ENCODE assay signal across 32 cellular contexts in the genomic region with DNA sequence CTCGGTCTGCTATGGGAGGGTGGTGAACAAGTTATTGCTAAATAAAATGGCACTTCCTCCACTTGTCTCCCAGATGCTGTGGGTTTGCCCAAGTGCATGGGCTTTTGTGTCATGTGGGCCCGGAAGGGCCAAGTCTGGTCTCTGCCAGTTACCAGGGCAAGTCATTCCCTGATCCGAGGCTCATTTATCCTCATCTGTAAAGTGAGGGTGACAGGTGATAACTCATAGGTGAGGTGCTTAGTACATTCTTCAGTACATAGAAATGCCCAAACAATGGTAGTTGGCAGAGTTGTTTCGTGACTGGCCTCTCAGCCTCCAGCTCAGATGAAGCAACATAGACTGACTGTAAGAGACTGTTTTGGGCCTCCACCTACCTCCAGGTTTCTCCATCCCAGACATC. TPM values are rescaled to one million over a fixed set of nuclear protein-coding genes. Genes with fewer than 3 reads are reported as not detected.
DNase-seq lines count a peak whose midpoint lies in the region; ATAC-seq and TF ChIP-seq lines count a peak whose summit lies in the region.
"Had no signal": no experiment of that assay in that cellular context is flagged by ENCODE, and none has a peak within 500 bp of the region (broad histone marks: within the 10 kb centered on the region; RNA-seq: fewer than 3 reads in every experiment).

No MANE protein-coding gene starts in this region.

- H3K27ac ChIP-seq in SK-N-SH (ENCODE audit: low read depth in 2 of 2, low read length in 1 of 2) (no peak overlapping the region), body of pancreas (peak overlapping the region in 2 of 4 donors; percentile 48 to 56), esophagus squamous epithelium (peak overlapping the region; percentile 58 to 88 (median 84))
- no peak overlapping the region for H3K27ac ChIP-seq in naive thymus-derived CD4-positive, alpha-beta T cell (ENCODE audit: low read depth, low read length)
- H3K27ac ChIP-seq: PC-9 had no signal

- WGBS in SK-N-SH (ENCODE audit: low lambda C conversion rate) = 45% methylated on average over 3 of the region's 4 CpGs
- WGBS in body of pancreas, 2 donors = 42 to 50% methylated on average over 2 to 4 of the region's 4 CpGs
- 28% methylated on average over 4 of the region's 4 CpGs for WGBS in esophagus squamous epithelium, 2 donors

- TF ChIP-seq CTCF in SK-N-SH (IDR thresholded peaks at IDR 0.05) (no peak), body of pancreas (IDR thresholded peaks at IDR 0.05) (no peak), esophagus squamous epithelium (IDR thresholded peaks at IDR 0.05) (no peak)

- H3K4me3 ChIP-seq in SK-N-SH (ENCODE audit: low read depth in 2 of 2, low read length in 1 of 2) = no peak overlapping the region
- no peak overlapping the region for H3K4me3 ChIP-seq in body of pancreas
- no peak overlapping the region for H3K4me3 ChIP-seq in esophagus squamous epithelium
- H3K4me3 ChIP-seq in naive thymus-derived CD4-positive, alpha-beta T cell (ENCODE audit: low read length) = no peak overlapping the region
- H3K4me3 ChIP-seq: GM12878, PC-9 had no signal

- H3K4me2 ChIP-seq in SK-N-SH = no peak overlapping the region
- H3K4me2 ChIP-seq: PC-9 had no signal

- CTCF ChIA-PET in SK-N-SH (lab: Yijun Ruan, JAX) = interaction anchor here (1.0 kb wide), 1 partner anchor 20 kb away, joined by 3 read pairs; no protein-coding TSS in a partner anchor
- CTCF ChIA-PET in naive thymus-derived CD4-positive, alpha-beta T cell (lab: Charles Lee) = interaction anchor here (1.6 kb wide), 1 partner anchor 148 kb away, joined by 4 read pairs; no protein-coding TSS in a partner anchor

- no peak overlapping the region for H3K9ac ChIP-seq in SK-N-SH

- TF ChIP-seq POLR2A in body of pancreas (IDR thresholded peaks at IDR 0.05) (no peak), esophagus squamous epithelium (IDR thresholded peaks at IDR 0.05) (no peak)

- H3K27me3 ChIP-seq in SK-N-SH (ENCODE audit: insufficient read depth) = no peaks in the 10 kb centered on the region
- H3K27me3 ChIP-seq in body of pancreas = no peaks in the 10 kb centered on the region
- H3K27me3 ChIP-seq in esophagus squamous epithelium = peaks cover 0 to 35% (median 0%) of the 10 kb centered on the region in 4 donors
- H3K27me3 ChIP-seq in naive thymus-derived CD4-positive, alpha-beta T cell (ENCODE audit: control insufficient read depth in 2 of 2, insufficient read depth in 2 of 2, low read length in 2 of 2) = peaks cover 0 to 5% of the 10 kb centered on the region in 2 donors

- peaks cover 0 to 3% (median 0%) of the 10 kb centered on the region in 5 donors for H3K36me3 Mint-ChIP-seq in naive thymus-derived CD4-positive, alpha-beta T cell
- H3K36me3 Mint-ChIP-seq: CD14-positive monocyte; CD8-positive, alpha-beta memory T cell had no signal

- no peaks in the 10 kb centered on the region for H3K9me3 ChIP-seq in SK-N-SH
- H3K9me3 ChIP-seq in body of pancreas = no peaks in the 10 kb centered on the region
- no peaks in the 10 kb centered on the region for H3K9me3 ChIP-seq in esophagus squamous epithelium
- no peaks in the 10 kb centered on the region for H3K9me3 ChIP-seq in naive thymus-derived CD4-positive, alpha-beta T cell (ENCODE audit: control insufficient read depth in 2 of 3, low read length in 3 of 3)
- H3K9me3 ChIP-seq: BE2C had no signal

- no peak for TF ChIP-seq RAD21 in SK-N-SH (IDR thresholded peaks at IDR 0.05; ENCODE audit: low read length)

- no peaks in the 10 kb centered on the region for H3K9me2 ChIP-seq in SK-N-SH

- H3F3A ChIP-seq in SK-N-SH (replicated peaks; ENCODE audit: insufficient read depth) = no peaks in the 10 kb centered on the region

- intact Hi-C loops in body of pancreas (cut with DNase I) (no loop called here), esophagus squamous epithelium (cut with DNase I) (no loop called here)
- intact Hi-C loops in naive thymus-derived CD4-positive, alpha-beta T cell (cut with micrococcal nuclease) = no loop called here

- no peak overlapping the region for H3K4me3 Mint-ChIP-seq in naive thymus-derived CD4-positive, alpha-beta T cell
- H3K4me3 Mint-ChIP-seq: CD14-positive monocyte; CD8-positive, alpha-beta memory T cell had no signal

- H3K79me2 ChIP-seq in SK-N-SH (ENCODE audit: insufficient read depth) = no peaks in the 10 kb centered on the region

- no peak overlapping the region for H2AFZ ChIP-seq in SK-N-SH (ENCODE audit: low read depth)
- H2AFZ ChIP-seq: PC-9 had no signal

- POLR2A ChIA-PET in SK-N-SH (lab: Yijun Ruan, JAX) = no interaction called here
- POLR2A ChIA-PET in naive thymus-derived CD4-positive, alpha-beta T cell (lab: Charles Lee) = no interaction called here

- H3K27ac Mint-ChIP-seq in naive thymus-derived CD4-positive, alpha-beta T cell = no peak overlapping the region
- H3K27ac Mint-ChIP-seq: CD14-positive monocyte; CD8-positive, alpha-beta memory T cell had no signal

- ATAC-seq in SK-N-SH treated with all-trans-retinoic acid at 6 μM for 48 hours (no peak), body of pancreas (peak; percentile 43), HG03460 (IDR thresholded peaks at IDR 0.05; ENCODE audit: unreplicated experiment) (no peak), HG03280 (IDR thresholded peaks at IDR 0.05; ENCODE audit: unreplicated experiment) (no peak)
- no peak for ATAC-seq in naive thymus-derived CD4-positive, alpha-beta T cell
- ATAC-seq: GM12878 had no signal

- no peaks in the 10 kb centered on the region for H3K36me3 ChIP-seq in SK-N-SH (replicated peaks in 1 of 2; ENCODE audit: control insufficient read depth in 1 of 2, insufficient read depth in 2 of 2, low read length in 1 of 2)
- H3K36me3 ChIP-seq in body of pancreas (replicated peaks in 1 of 2; ENCODE audit: insufficient read depth in 1 of 2, low read depth in 2 of 2) = no peaks in the 10 kb centered on the region
- no peaks in the 10 kb centered on the region for H3K36me3 ChIP-seq in esophagus squamous epithelium
- no peaks in the 10 kb centered on the region for H3K36me3 ChIP-seq in naive thymus-derived CD4-positive, alpha-beta T cell (ENCODE audit: control insufficient read depth in 2 of 3, insufficient read depth in 3 of 3, low read length in 3 of 3)
- H3K36me3 ChIP-seq: BE2C had no signal

- H3K4me1 Mint-ChIP-seq in naive thymus-derived CD4-positive, alpha-beta T cell = peaks cover 0 to 11% (median 4%) of the 10 kb centered on the region in 7 donors

- DNase-seq in SK-N-SH (no peak), body of pancreas (no peak), esophagus squamous epithelium (lab: John Stamatoyannopoulos, UW) (no peak), occipital lobe (lab: John Stamatoyannopoulos, UW) (no peak)
- no peak for DNase-seq in naive thymus-derived CD4-positive, alpha-beta T cell
- DNase-seq: 8988T; ACHN; BE2C; CD8-positive, alpha-beta memory T cell; DMS 273 treated with DMSO at 0.1 percent for 48 hours; DMS79; EL; GDM1; H7; KG1; MM.1S; NCI-H1105 treated with DMSO at 0.1 percent for 48 hours; NCI-H146; NCI-H2029; NCI-H524 treated with DMSO at 0.1 percent for 48 hours; NCI-H774; NK-92 treated with Interleukin-12 subunit alpha and Interleukin-12 subunit beta, amount 100 ng/mL, for 24 hours; SHP77 had no signal

- H3K9me3 Mint-ChIP-seq in naive thymus-derived CD4-positive, alpha-beta T cell = peaks cover 0 to 1% (median 0%) of the 10 kb centered on the region in 11 donors
- H3K9me3 Mint-ChIP-seq: CD8-positive, alpha-beta memory T cell had no signal

- H3K4me1 ChIP-seq in SK-N-SH (ENCODE audit: control insufficient read depth in 1 of 2, insufficient read depth in 2 of 2, low read depth in 1 of 2, low read length in 1 of 2) (peaks cover 0 to 4% of the 10 kb centered on the region in 2 experiments; a peak in 1 of 4 replicates), body of pancreas (peaks cover 39% of the 10 kb centered on the region), esophagus squamous epithelium (peaks cover 27 to 87% (median 32%) of the 10 kb centered on the region in 3 donors)
- H3K4me1 ChIP-seq in naive thymus-derived CD4-positive, alpha-beta T cell (ENCODE audit: control insufficient read depth in 2 of 2, insufficient read depth in 2 of 2, low read length in 2 of 2) = no peaks in the 10 kb centered on the region
- H3K4me1 ChIP-seq: BE2C had no signal

- H3K27me3 Mint-ChIP-seq in naive thymus-derived CD4-positive, alpha-beta T cell = peaks cover 35 to 56% (median 42%) of the 10 kb centered on the region in 5 donors

- H4K20me1 ChIP-seq in SK-N-SH (ENCODE audit: insufficient read depth) = no peaks in the 10 kb centered on the region

- no peak for TF ChIP-seq EP300 in SK-N-SH (IDR thresholded peaks at IDR 0.05; ENCODE audit: borderline replicate concordance in 1 of 2, low read depth in 1 of 2, low read length in 1 of 2)

RNA-seq across cellular contexts. Expression of a gene that starts 2.0 kb away (rescaled TPM):
- not detected in 2 replicates for polyA plus RNA-seq in SK-N-SH (2012; rRNA removed)
- 0.01 TPM in 2 replicates for polyA plus RNA-seq in SK-N-SH (2012; cell fraction: cytosol; rRNA removed)
- not detected in 2 replicates for polyA plus RNA-seq in SK-N-SH (2012; cell fraction: nucleus; rRNA removed)
- under 1 TPM; under 0.01 to 0.52 TPM for total RNA-seq in body of pancreas
- 1 to 10 TPM in 2 of 4 donors, under 1 TPM in 2; 0.21 to 8.3 (median 2.4) TPM for total RNA-seq in esophagus squamous epithelium
- total RNA-seq in occipital lobe = not detected
- total RNA-seq in naive thymus-derived CD4-positive, alpha-beta T cell = not detected
- polyA plus RNA-seq in naive thymus-derived CD4-positive, alpha-beta T cell = not detected
- total RNA-seq: CD8-positive, alpha-beta memory T cell; H7; HT1080; PC-9; RPMI7951; SK-MEL-5 had no signal
- polyA plus RNA-seq: CD14-positive monocyte; CD8-positive, alpha-beta memory T cell had no signal

RNA-seq across cellular contexts. Expression of a gene that starts 6.8 kb away (rescaled TPM):
- not detected in 2 replicates for polyA plus RNA-seq in SK-N-SH (2012; rRNA removed)
- polyA plus RNA-seq in SK-N-SH (2012; cell fraction: cytosol; rRNA removed) = not detected in 2 replicates
- polyA plus RNA-seq in SK-N-SH (2012; cell fraction: nucleus; rRNA removed) = 0.09 TPM in 1 of 2 replicates, not detected in the other
- total RNA-seq in body of pancreas (1 to 10 TPM in 1 of 2 donors, not detected in 1; 5.2 TPM), esophagus squamous epithelium (10 to 100 TPM in 1 of 4 donors, 1 to 10 TPM in 3; 2.0 to 31.7 (median 6.4) TPM), occipital lobe (not detected)
- total RNA-seq in naive thymus-derived CD4-positive, alpha-beta T cell = not detected
- under 1 TPM in 1 of 2 donors, not detected in 1; 0.34 TPM for polyA plus RNA-seq in naive thymus-derived CD4-positive, alpha-beta T cell
- total RNA-seq: CD8-positive, alpha-beta memory T cell; H7; HT1080; SK-MEL-5 had no signal
- polyA plus RNA-seq: CD14-positive monocyte; CD8-positive, alpha-beta memory T cell had no signal

RNA-seq across cellular contexts. Expression of a gene that starts 24.7 kb away (rescaled TPM):
- polyA plus RNA-seq in SK-N-SH (2012; rRNA removed) = 31.2 TPM in 2 replicates
- polyA plus RNA-seq in SK-N-SH (2012; cell fraction: cytosol; rRNA removed) = 10.5 and 13.7 TPM in 2 replicates
- polyA plus RNA-seq in SK-N-SH (2012; cell fraction: nucleus; rRNA removed) = 139 and 142 TPM in 2 replicates
- 10 to 100 TPM; 16.6 to 29.7 TPM for total RNA-seq in body of pancreas
- total RNA-seq in esophagus squamous epithelium = 10 to 100 TPM; 23.5 to 61.9 (median 33.0) TPM
- total RNA-seq in occipital lobe = 31.2 TPM
- total RNA-seq in naive thymus-derived CD4-positive, alpha-beta T cell = 10 to 100 TPM; 22.2 to 47.3 (median 37.9) TPM
- 10 to 100 TPM; 17.1 to 18.9 TPM for polyA plus RNA-seq in naive thymus-derived CD4-positive, alpha-beta T cell

RNA-seq across cellular contexts. Expression of a gene that starts 30.7 kb away (rescaled TPM):
- polyA plus RNA-seq in SK-N-SH (2012; rRNA removed) = 30.7 and 34.9 TPM in 2 replicates
- 17.5 and 22.3 TPM in 2 replicates for polyA plus RNA-seq in SK-N-SH (2012; cell fraction: cytosol; rRNA removed)
- polyA plus RNA-seq in SK-N-SH (2012; cell fraction: nucleus; rRNA removed) = 116 and 138 TPM in 2 replicates
- 10 to 100 TPM in 1 of 2 donors, under 1 TPM in 1; 0.66 to 27.2 TPM for total RNA-seq in body of pancreas
- total RNA-seq in esophagus squamous epithelium = 10 to 100 TPM; 10.3 to 26.7 (median 12.4) TPM
- total RNA-seq in occipital lobe = 20.0 TPM
- 10 to 100 TPM; 18.8 to 42.3 (median 32.2) TPM for total RNA-seq in naive thymus-derived CD4-positive, alpha-beta T cell
- polyA plus RNA-seq in naive thymus-derived CD4-positive, alpha-beta T cell = 10 to 100 TPM in 1 of 2 donors, 1 to 10 TPM in 1; 8.0 to 12.1 TPM

RNA-seq across cellular contexts. Expression of a gene that starts 44.8 kb away (rescaled TPM):
- not detected in 2 replicates for polyA plus RNA-seq in SK-N-SH (2012; rRNA removed)
- not detected in 2 replicates for polyA plus RNA-seq in SK-N-SH (2012; cell fraction: cytosol; rRNA removed)
- polyA plus RNA-seq in SK-N-SH (2012; cell fraction: nucleus; rRNA removed) = not detected in 2 replicates
- total RNA-seq in body of pancreas = not detected
- 100 to 1,000 TPM; 219 to 945 (median 271) TPM for total RNA-seq in esophagus squamous epithelium
- total RNA-seq in occipital lobe = not detected
- not detected for total RNA-seq in naive thymus-derived CD4-positive, alpha-beta T cell
- polyA plus RNA-seq in naive thymus-derived CD4-positive, alpha-beta T cell = not detected
- total RNA-seq: CD8-positive, alpha-beta memory T cell; GM12878; H7; HT1080; RPMI7951; SK-MEL-5 had no signal
- polyA plus RNA-seq: CD14-positive monocyte; CD8-positive, alpha-beta memory T cell had no signal

Comparison
In these comparisons a context has a peak if more than half of its experiments do, and no peak if none do; other contexts are left out.
1. H3K27ac ChIP-seq: peak in esophagus squamous epithelium (4 of 4); none in SK-N-SH (0 of 2) and naive thymus-derived CD4-positive, alpha-beta T cell (single experiment).